2 cellular contexts compared by ENCODE assay signal in the genomic region with DNA sequence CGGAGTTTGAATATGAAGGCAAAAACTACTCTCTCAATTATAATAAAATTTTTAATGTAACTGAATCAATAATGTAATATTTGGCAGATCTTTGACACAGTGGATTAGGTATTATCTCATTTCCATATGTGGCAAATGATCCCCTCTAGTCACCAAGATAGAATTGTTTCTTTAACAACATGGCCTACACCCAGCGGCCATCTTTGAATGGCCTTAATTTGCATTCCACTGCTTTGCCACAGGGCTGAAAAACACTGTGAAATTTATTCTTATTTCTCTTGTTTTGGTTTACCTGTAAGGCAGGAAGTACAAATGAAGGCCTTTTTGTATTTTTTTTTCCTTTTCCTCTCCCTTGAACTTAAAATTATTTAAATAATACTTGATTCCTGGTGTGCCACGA.
TF ChIP-seq lines count a peak whose summit lies in the region.

No MANE protein-coding gene starts in this region.

TF ChIP-seq in HepG2, 621 proteins besides CTCF, POLR2A, EP300 and RAD21 (continued from another document):
- TF ChIP-seq ZBTB20 (CRISPR knock-in tag; IDR thresholded peaks at IDR 0.05; ENCODE audit: borderline replicate concordance, low read depth), result no peak
- no peak for TF ChIP-seq ZBTB1 (CRISPR knock-in tag; IDR thresholded peaks at IDR 0.05; ENCODE audit: borderline replicate concordance)
- no peak for TF ChIP-seq ARNTL (CRISPR knock-in tag; IDR thresholded peaks at IDR 0.05)
- TF ChIP-seq, protein P1, sequence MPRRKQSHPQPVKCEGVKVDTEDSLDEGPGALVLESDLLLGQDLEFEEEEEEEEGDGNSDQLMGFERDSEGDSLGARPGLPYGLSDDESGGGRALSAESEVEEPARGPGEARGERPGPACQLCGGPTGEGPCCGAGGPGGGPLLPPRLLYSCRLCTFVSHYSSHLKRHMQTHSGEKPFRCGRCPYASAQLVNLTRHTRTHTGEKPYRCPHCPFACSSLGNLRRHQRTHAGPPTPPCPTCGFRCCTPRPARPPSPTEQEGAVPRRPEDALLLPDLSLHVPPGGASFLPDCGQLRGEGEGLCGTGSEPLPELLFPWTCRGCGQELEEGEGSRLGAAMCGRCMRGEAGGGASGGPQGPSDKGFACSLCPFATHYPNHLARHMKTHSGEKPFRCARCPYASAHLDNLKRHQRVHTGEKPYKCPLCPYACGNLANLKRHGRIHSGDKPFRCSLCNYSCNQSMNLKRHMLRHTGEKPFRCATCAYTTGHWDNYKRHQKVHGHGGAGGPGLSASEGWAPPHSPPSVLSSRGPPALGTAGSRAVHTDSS (CRISPR knock-in tag; conservative IDR thresholded peaks at IDR 0.05), result no peak
- TF ChIP-seq ZBTB8A (CRISPR knock-in tag; IDR thresholded peaks at IDR 0.05; ENCODE audit: borderline replicate concordance, low read depth), result no peak
- no peak for TF ChIP-seq ZMYM3 (CRISPR knock-in tag; IDR thresholded peaks at IDR 0.05)
- TF ChIP-seq SYNCRIP (IDR thresholded peaks at IDR 0.05; ENCODE audit: insufficient read depth, low read depth, low read length), result no peak
- no peak for TF ChIP-seq CAMTA2 (CRISPR knock-in tag; IDR thresholded peaks at IDR 0.05; ENCODE audit: borderline replicate concordance)
- no peak for TF ChIP-seq SAFB2 (CRISPR knock-in tag; IDR thresholded peaks at IDR 0.05; ENCODE audit: borderline replicate concordance, low read depth)
- TF ChIP-seq, protein P2, sequence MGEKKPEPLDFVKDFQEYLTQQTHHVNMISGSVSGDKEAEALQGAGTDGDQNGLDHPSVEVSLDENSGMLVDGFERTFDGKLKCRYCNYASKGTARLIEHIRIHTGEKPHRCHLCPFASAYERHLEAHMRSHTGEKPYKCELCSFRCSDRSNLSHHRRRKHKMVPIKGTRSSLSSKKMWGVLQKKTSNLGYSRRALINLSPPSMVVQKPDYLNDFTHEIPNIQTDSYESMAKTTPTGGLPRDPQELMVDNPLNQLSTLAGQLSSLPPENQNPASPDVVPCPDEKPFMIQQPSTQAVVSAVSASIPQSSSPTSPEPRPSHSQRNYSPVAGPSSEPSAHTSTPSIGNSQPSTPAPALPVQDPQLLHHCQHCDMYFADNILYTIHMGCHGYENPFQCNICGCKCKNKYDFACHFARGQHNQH (CRISPR knock-in tag; IDR thresholded peaks at IDR 0.05), result no peak
- TF ChIP-seq DNMT1 (CRISPR knock-in tag; IDR thresholded peaks at IDR 0.05), result no peak
- no peak for TF ChIP-seq PPARG (CRISPR knock-in tag; conservative IDR thresholded peaks at IDR 0.05)
- no peak for TF ChIP-seq ZNF121 (CRISPR knock-in tag; IDR thresholded peaks at IDR 0.05)
- no peak for TF ChIP-seq ZNF296 (CRISPR knock-in tag; conservative IDR thresholded peaks at IDR 0.05)
- TF ChIP-seq MAFG (CRISPR knock-in tag; IDR thresholded peaks at IDR 0.05), result no peak
- TF ChIP-seq, protein P3, sequence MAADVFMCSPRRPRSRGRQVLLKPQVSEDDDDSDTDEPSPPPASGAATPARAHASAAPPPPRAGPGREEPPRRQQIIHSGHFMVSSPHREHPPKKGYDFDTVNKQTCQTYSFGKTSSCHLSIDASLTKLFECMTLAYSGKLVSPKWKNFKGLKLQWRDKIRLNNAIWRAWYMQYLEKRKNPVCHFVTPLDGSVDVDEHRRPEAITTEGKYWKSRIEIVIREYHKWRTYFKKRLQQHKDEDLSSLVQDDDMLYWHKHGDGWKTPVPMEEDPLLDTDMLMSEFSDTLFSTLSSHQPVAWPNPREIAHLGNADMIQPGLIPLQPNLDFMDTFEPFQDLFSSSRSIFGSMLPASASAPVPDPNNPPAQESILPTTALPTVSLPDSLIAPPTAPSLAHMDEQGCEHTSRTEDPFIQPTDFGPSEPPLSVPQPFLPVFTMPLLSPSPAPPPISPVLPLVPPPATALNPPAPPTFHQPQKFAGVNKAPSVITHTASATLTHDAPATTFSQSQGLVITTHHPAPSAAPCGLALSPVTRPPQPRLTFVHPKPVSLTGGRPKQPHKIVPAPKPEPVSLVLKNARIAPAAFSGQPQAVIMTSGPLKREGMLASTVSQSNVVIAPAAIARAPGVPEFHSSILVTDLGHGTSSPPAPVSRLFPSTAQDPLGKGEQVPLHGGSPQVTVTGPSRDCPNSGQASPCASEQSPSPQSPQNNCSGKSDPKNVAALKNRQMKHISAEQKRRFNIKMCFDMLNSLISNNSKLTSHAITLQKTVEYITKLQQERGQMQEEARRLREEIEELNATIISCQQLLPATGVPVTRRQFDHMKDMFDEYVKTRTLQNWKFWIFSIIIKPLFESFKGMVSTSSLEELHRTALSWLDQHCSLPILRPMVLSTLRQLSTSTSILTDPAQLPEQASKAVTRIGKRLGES (CRISPR knock-in tag; IDR thresholded peaks at IDR 0.05; ENCODE audit: borderline replicate concordance), result no peak
- no peak for TF ChIP-seq KDM3A (CRISPR knock-in tag; IDR thresholded peaks at IDR 0.05; ENCODE audit: low read depth)

TF ChIP-seq in GM12878, 131 proteins besides CTCF, POLR2A, EP300 and RAD21:
- TF ChIP-seq, protein P4, sequence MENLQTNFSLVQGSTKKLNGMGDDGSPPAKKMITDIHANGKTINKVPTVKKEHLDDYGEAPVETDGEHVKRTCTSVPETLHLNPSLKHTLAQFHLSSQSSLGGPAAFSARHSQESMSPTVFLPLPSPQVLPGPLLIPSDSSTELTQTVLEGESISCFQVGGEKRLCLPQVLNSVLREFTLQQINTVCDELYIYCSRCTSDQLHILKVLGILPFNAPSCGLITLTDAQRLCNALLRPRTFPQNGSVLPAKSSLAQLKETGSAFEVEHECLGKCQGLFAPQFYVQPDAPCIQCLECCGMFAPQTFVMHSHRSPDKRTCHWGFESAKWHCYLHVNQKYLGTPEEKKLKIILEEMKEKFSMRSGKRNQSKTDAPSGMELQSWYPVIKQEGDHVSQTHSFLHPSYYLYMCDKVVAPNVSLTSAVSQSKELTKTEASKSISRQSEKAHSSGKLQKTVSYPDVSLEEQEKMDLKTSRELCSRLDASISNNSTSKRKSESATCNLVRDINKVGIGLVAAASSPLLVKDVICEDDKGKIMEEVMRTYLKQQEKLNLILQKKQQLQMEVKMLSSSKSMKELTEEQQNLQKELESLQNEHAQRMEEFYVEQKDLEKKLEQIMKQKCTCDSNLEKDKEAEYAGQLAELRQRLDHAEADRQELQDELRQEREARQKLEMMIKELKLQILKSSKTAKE (IDR thresholded peaks at IDR 0.05; ENCODE audit: low read depth, poor library complexity, severe bottlenecking), result no peak
- peak; percentile 70 for TF ChIP-seq YY1 (IDR thresholded peaks at IDR 0.05; ENCODE audit: low read depth, low read length)
- no peak for TF ChIP-seq SMC3 (IDR thresholded peaks at IDR 0.05; ENCODE audit: borderline replicate concordance, low read length)
TF ChIP-seq in GM12878: peak in this region for 1.
